In the genomic region with DNA sequence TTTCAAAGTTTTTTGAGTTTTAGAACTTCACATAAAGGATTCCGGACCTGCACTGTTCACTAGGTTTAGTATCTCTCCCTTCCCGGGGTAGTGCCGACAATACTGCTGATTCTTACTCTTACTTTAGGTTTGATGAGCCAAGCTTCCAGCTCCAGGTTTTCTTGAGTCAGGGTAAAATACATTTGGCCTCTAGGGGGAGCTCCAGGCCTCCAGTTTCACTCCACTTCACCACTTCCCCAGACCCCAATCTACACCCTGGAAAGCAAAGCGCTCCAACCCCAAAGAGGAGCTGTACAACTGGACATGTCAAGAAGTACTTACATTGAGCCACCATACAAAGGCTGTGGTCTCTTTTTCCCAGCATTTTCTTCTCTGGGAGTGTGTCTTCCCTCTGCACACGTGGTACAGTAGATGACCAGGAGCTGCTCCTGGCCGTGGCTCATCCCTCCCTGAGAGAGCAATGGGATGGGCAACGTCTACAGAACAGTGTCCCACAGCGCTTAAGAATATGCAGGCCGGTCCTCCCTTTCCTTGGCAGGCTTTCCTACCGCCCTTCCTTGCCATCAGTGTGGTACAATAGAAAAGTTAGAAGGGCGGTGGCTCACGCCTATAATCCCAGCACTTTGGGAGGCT, we compare ENCODE assay signal across 8 cellular contexts.
DNase-seq lines count a peak whose midpoint lies in the region; ATAC-seq and TF ChIP-seq lines count a peak whose summit lies in the region.

No MANE protein-coding gene starts in this region.

- H3F3A ChIP-seq in neural progenitor cell (ENCODE audit: low read depth) = no peaks in the 10 kb centered on the region

- peak overlapping the region; percentile 46 for H3K9ac ChIP-seq in OCI-LY3 (ENCODE audit: low read length)
- no peak overlapping the region for H3K9ac ChIP-seq in neural progenitor cell

- TF ChIP-seq CTCF in OCI-LY3 (IDR thresholded peaks at IDR 0.05; ENCODE audit: low read depth, low read length) (peak; percentile 90), esophagus squamous epithelium (IDR thresholded peaks at IDR 0.05) (peak; percentile 68 to 83 (median 75)), neural progenitor cell (IDR thresholded peaks at IDR 0.05) (peak; percentile 82)

- H3K36me3 Mint-ChIP-seq in neural progenitor cell = no peaks in the 10 kb centered on the region

- WGBS in esophagus squamous epithelium, 2 donors = 32 to 63% methylated on average over 3 to 12 of the region's 12 CpGs

- H3K27me3 ChIP-seq in OCI-LY3 (ENCODE audit: low read depth, low read length) (no peaks in the 10 kb centered on the region), esophagus squamous epithelium (no peaks in the 10 kb centered on the region), neural progenitor cell (no peaks in the 10 kb centered on the region)

- peaks cover 2% of the 10 kb centered on the region for H3K27me3 Mint-ChIP-seq in neural progenitor cell (ENCODE audit: insufficient read depth, low read depth)

- H3K4me2 ChIP-seq in OCI-LY3 (ENCODE audit: low read length) (peak overlapping the region; percentile 83), neural progenitor cell (no peak overlapping the region)

- H3K4me3 ChIP-seq in OCI-LY3 (ENCODE audit: low read length) (peak overlapping the region; percentile 55), esophagus squamous epithelium (no peak overlapping the region), neural progenitor cell (no peak overlapping the region)

- H2AFZ ChIP-seq in OCI-LY3 (ENCODE audit: low read depth, low read length) (peak overlapping the region; percentile 75), neural progenitor cell (replicated peaks) (peak overlapping the region; percentile 84)

- no peaks in the 10 kb centered on the region for H3K9me3 Mint-ChIP-seq in neural progenitor cell

- H4K20me1 ChIP-seq in OCI-LY3 (ENCODE audit: insufficient read depth, low read length) = no peaks in the 10 kb centered on the region
- H4K20me1 ChIP-seq in neural progenitor cell (ENCODE audit: low read depth) = no peaks in the 10 kb centered on the region

- TF ChIP-seq POLR2A in esophagus squamous epithelium (IDR thresholded peaks at IDR 0.05) = no peak

- H3K27ac ChIP-seq in OCI-LY3 (ENCODE audit: low read length) = no peak overlapping the region
- H3K27ac ChIP-seq in esophagus squamous epithelium = no peak overlapping the region
- no peak overlapping the region for H3K27ac ChIP-seq in neural progenitor cell

- no peak for ATAC-seq in HG03025 (IDR thresholded peaks at IDR 0.05; ENCODE audit: low FRiP score, unreplicated experiment)

- intact Hi-C loops in esophagus squamous epithelium (cut with DNase I) = loop anchor here (10.0 kb wide), 1 partner anchor 250 kb away; no protein-coding TSS in a partner anchor

- no peak overlapping the region for H3K4me3 Mint-ChIP-seq in neural progenitor cell

- H3K36me3 ChIP-seq in OCI-LY3 (replicated peaks; ENCODE audit: low read depth, low read length) (no peaks in the 10 kb centered on the region), esophagus squamous epithelium (no peaks in the 10 kb centered on the region), neural progenitor cell (no peaks in the 10 kb centered on the region)

- H3K4me1 ChIP-seq in OCI-LY3 (ENCODE audit: low read length) (peaks cover 55% of the 10 kb centered on the region), esophagus squamous epithelium (peaks cover 0 to 45% (median 5%) of the 10 kb centered on the region in 3 donors), neural progenitor cell (no peaks in the 10 kb centered on the region)

- no peak overlapping the region for H3K27ac Mint-ChIP-seq in neural progenitor cell

- H3K79me2 ChIP-seq in OCI-LY3 (ENCODE audit: low read length) = no peaks in the 10 kb centered on the region
- H3K79me2 ChIP-seq in neural progenitor cell (ENCODE audit: low read depth) = no peaks in the 10 kb centered on the region

- no peaks in the 10 kb centered on the region for H3K9me3 ChIP-seq in OCI-LY3 (ENCODE audit: insufficient read depth, low read length)
- no peaks in the 10 kb centered on the region for H3K9me3 ChIP-seq in esophagus squamous epithelium
- H3K9me3 ChIP-seq in neural progenitor cell (ENCODE audit: low read depth) = no peaks in the 10 kb centered on the region

- DNase-seq in ELR (ENCODE audit: low read depth) (peak; percentile 84), HPDE6-E6E7 (ENCODE audit: extremely low spot score) (peak; percentile 48), esophagus squamous epithelium (lab: John Stamatoyannopoulos, UW) (no peak), neural progenitor cell (ENCODE audit: low spot score) (peak; percentile 79), superior temporal gyrus (ENCODE audit: extremely low spot score) (peak; percentile 47)
- peak; percentile 43 for DNase-seq in activated CD8-positive, alpha-beta memory T cell treated with anti-CD3 and anti-CD28 coated beads, Interleukin-2, amount 50 U/mL, for 1 hour (ENCODE audit: extremely low read depth)

- H3K4me1 Mint-ChIP-seq in neural progenitor cell = peaks cover 11% of the 10 kb centered on the region
